In the genomic region with DNA sequence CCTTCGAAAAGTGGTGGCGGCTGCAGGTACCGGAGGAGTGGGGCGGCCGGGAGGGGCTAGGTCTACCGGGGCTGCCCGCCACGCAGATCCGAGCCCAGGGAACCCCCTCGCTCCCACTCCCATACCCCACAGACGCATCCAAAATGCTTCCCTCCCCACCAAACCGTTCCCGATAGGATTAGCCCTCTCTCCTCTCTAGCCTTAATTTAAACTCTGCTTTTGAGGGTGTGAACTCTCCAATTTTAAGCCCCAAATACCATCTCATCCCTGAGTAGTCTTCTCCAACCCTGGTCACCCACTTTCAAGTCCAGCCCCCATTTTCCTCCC, we compare ENCODE assay signal across 8 cellular contexts. TPM values are rescaled to one million over a fixed set of nuclear protein-coding genes. Genes with fewer than 3 reads are reported as not detected.
DNase-seq lines count a peak whose midpoint lies in the region; ATAC-seq, FAIRE-seq and TF ChIP-seq lines count a peak whose summit lies in the region.

No MANE protein-coding gene starts in this region.

- no peaks in the 10 kb centered on the region for H3K27me3 Mint-ChIP-seq in Calu3 (ENCODE audit: unreplicated experiment)

- H3K4me1 Mint-ChIP-seq in Calu3 (ENCODE audit: low read depth, unreplicated experiment), result peaks cover 8% of the 10 kb centered on the region

- CTCF ChIA-PET in Calu3 (lab: Charles Lee), result no interaction called here

- H3K4me1 ChIP-seq in SJSA1 (replicated peaks) (peaks cover 14% of the 10 kb centered on the region), fibroblast of lung (ENCODE audit: control insufficient read depth, extremely low read depth, insufficient read depth, low read length) (no peaks in the 10 kb centered on the region), trophoblast cell (ENCODE audit: control insufficient read depth in 1 of 2, insufficient read depth in 2 of 2, low read length in 2 of 2) (peaks cover 14 to 16% of the 10 kb centered on the region in 2 experiments)

- H2BK5ac ChIP-seq in trophoblast cell (ENCODE audit: low read depth, low read length, poor library complexity), result no peak overlapping the region

- peaks cover 46% of the 10 kb centered on the region for H3K36me3 Mint-ChIP-seq in Calu3 (ENCODE audit: insufficient read depth, unreplicated experiment)

- no peak for ATAC-seq in sciatic nerve

- no peak overlapping the region for H2AK5ac ChIP-seq in trophoblast cell (ENCODE audit: low read length)

- H3K27ac ChIP-seq in SJSA1, result no peak overlapping the region
- no peak overlapping the region for H3K27ac ChIP-seq in fibroblast of lung (ENCODE audit: insufficient read depth, low read length)
- no peak overlapping the region for H3K27ac ChIP-seq in trophoblast cell (ENCODE audit: low read depth, low read length)

- BruUV-seq in Calu3 (replicated peaks; lab: Mats Ljungman, UMichigan), result no TSS peak

- no peaks in the 10 kb centered on the region for H3K9me3 Mint-ChIP-seq in Calu3 (ENCODE audit: low read depth, unreplicated experiment)

- H3K4me3 ChIP-seq in SJSA1, result peak overlapping the region; percentile 69
- H3K4me3 ChIP-seq in fibroblast of lung (replicated peaks in 1 of 4; ENCODE audit: control extremely low read depth in 1 of 4, insufficient read depth in 1 of 4, low read depth in 3 of 4, low read length in 4 of 4), result peak overlapping the region in 3 of 4 experiments; percentile 67 to 86 (median 72)
- peak overlapping the region; percentile 61 for H3K4me3 ChIP-seq in trophoblast cell (ENCODE audit: low read depth, low read length)

- H2BK12ac ChIP-seq in trophoblast cell (ENCODE audit: low read length), result no peak overlapping the region

- no peak overlapping the region for H4K91ac ChIP-seq in trophoblast cell (ENCODE audit: low read depth, low read length)

- intact Hi-C loops in Calu3 (cut with micrococcal nuclease; ENCODE audit: unreplicated experiment) (no loop called here), sciatic nerve (cut with DNase I) (no loop called here)

- H3K9me3 ChIP-seq in SJSA1 (replicated peaks), result peaks cover 3% of the 10 kb centered on the region; the same call in 1 of the 2 replicates
- no peaks in the 10 kb centered on the region for H3K9me3 ChIP-seq in fibroblast of lung (ENCODE audit: control insufficient read depth, insufficient read depth, low read depth, low read length)
- peaks cover 15% of the 10 kb centered on the region for H3K9me3 ChIP-seq in trophoblast cell (ENCODE audit: insufficient read depth, low read depth, low read length)

- H3K27me3 ChIP-seq in SJSA1 (replicated peaks) (peaks cover 29% of the 10 kb centered on the region), fibroblast of lung (ENCODE audit: control insufficient read depth, insufficient read depth, low read length) (peaks cover 33% of the 10 kb centered on the region), trophoblast cell (ENCODE audit: insufficient read depth, low read length) (peaks cover 38% of the 10 kb centered on the region)

- no peak overlapping the region for H4K12ac ChIP-seq in trophoblast cell (ENCODE audit: low read depth, low read length)

- no peaks in the 10 kb centered on the region for H3K79me1 ChIP-seq in trophoblast cell (ENCODE audit: low read length)

- H2AFZ ChIP-seq in fibroblast of lung (ENCODE audit: low read length), result no peak overlapping the region
- peak overlapping the region; percentile 44 for H2AFZ ChIP-seq in trophoblast cell (ENCODE audit: insufficient read depth, low read length, poor library complexity)

- no peak overlapping the region for H3K4ac ChIP-seq in trophoblast cell (ENCODE audit: low read depth, low read length)

- no peaks in the 10 kb centered on the region for H4K20me1 ChIP-seq in fibroblast of lung (ENCODE audit: control insufficient read depth, extremely low read depth, insufficient read depth, low read length)

- H2BK120ac ChIP-seq in trophoblast cell (ENCODE audit: insufficient read depth, low read length, poor library complexity), result no peak overlapping the region

- H3K9ac ChIP-seq in fibroblast of lung (ENCODE audit: insufficient read depth, low read length) (peak overlapping the region; percentile 51), trophoblast cell (ENCODE audit: low read length) (no peak overlapping the region)

- DNase-seq in Calu3, result no peak
- no peak for DNase-seq in SJSA1 (ENCODE audit: low read depth in 1 of 2, low spot score in 2 of 2)
- DNase-seq in fibroblast of lung (ENCODE audit: low read depth in 2 of 2), result no peak
- DNase-seq in trophoblast cell, result no peak
- DNase-seq in NCI-H1417 (lab: John Stamatoyannopoulos, UW), result no peak
- no peak for DNase-seq in sciatic nerve (ENCODE audit: low spot score)
- DNase-seq in RCC 7860 (ENCODE audit: low spot score), result no peak
- no peak for DNase-seq in foreskin melanocyte

- WGBS in trophoblast cell (ENCODE audit: extremely low coverage, insufficient coverage, insufficient read length), result no CpG with 5 or more reads among the region's 13 CpGs

- no peak overlapping the region for H4K8ac ChIP-seq in trophoblast cell (ENCODE audit: low read depth, low read length)

- H3K36me3 ChIP-seq in SJSA1 (0 out of 2 replicates have a peak, but pooled peaks cover 3% of the 10 kb centered on the region), fibroblast of lung (ENCODE audit: control insufficient read depth, insufficient read depth, low read length) (no peaks in the 10 kb centered on the region), trophoblast cell (ENCODE audit: control insufficient read depth in 1 of 2, insufficient read depth in 2 of 2, low read length in 2 of 2) (no peaks in the 10 kb centered on the region)

- H3K79me2 ChIP-seq in fibroblast of lung (ENCODE audit: control insufficient read depth, insufficient read depth, low read length), result no peaks in the 10 kb centered on the region
- no peaks in the 10 kb centered on the region for H3K79me2 ChIP-seq in trophoblast cell (ENCODE audit: control insufficient read depth, insufficient read depth, low read length, poor library complexity)

- H3K23ac ChIP-seq in trophoblast cell (ENCODE audit: low read length), result no peak overlapping the region

- peak overlapping the region; percentile 78 for H3K27ac Mint-ChIP-seq in Calu3 (ENCODE audit: unreplicated experiment)

- peak overlapping the region; percentile 77 for H3K4me3 Mint-ChIP-seq in Calu3 (ENCODE audit: low read depth, unreplicated experiment)

- H3K14ac ChIP-seq in trophoblast cell (ENCODE audit: low read length), result no peak overlapping the region

- no peak overlapping the region for H3K18ac ChIP-seq in trophoblast cell (ENCODE audit: low read length)

- TF ChIP-seq CTCF in Calu3 (IDR thresholded peaks at IDR 0.05; ENCODE audit: unreplicated experiment) (no peak), fibroblast of lung (conservative IDR thresholded peaks at IDR 0.05 in 1 of 2, IDR thresholded peaks at IDR 0.05 in 1 of 2; ENCODE audit: low read depth in 1 of 2, low read length in 2 of 2) (no peak)

- FAIRE-seq in RCC 7860 (lab: Jason Lieb, UNC), result no peak

- peak overlapping the region; percentile 72 for H3K4me2 ChIP-seq in fibroblast of lung (ENCODE audit: extremely low read depth, insufficient read depth, low read length)
- peak overlapping the region; percentile 89 for H3K4me2 ChIP-seq in trophoblast cell (ENCODE audit: low read length)

RNA-seq across cellular contexts. Expression of a gene that starts 0.3 kb away (rescaled TPM):
- total RNA-seq in Calu3 (2022) (73.1 and 77.6 TPM in 2 replicates), fibroblast of lung (0.83 and 4.1 TPM in 2 replicates), sciatic nerve (30.3 TPM)
- not detected in 2 replicates for total RNA-seq in SJSA1 (2014; rRNA removed; shearing (Covaris generic))
- 2.0 and 2.4 TPM in 2 replicates for polyA plus RNA-seq in fibroblast of lung
- polyA plus RNA-seq in fibroblast of lung (2012), result 1.8 and 2.3 TPM in 2 replicates
- polyA minus RNA-seq in fibroblast of lung (ENCODE audit: low replicate concordance), result 3.2 and 8.8 TPM in 2 replicates
- polyA plus RNA-seq in trophoblast cell (2013), result 1.4 and 2.1 TPM in 2 replicates

RNA-seq across cellular contexts. Expression of a gene that starts 0.4 kb away (rescaled TPM):
- total RNA-seq in Calu3 (2022) (2.2 and 2.5 TPM in 2 replicates), fibroblast of lung (under 0.01 and 0.51 TPM in 2 replicates), sciatic nerve (3.3 TPM)
- total RNA-seq in SJSA1 (2014; rRNA removed; shearing (Covaris generic)), result not detected in 2 replicates
- polyA plus RNA-seq in fibroblast of lung, result 0.05 and 0.11 TPM in 2 replicates
- 0.05 and 0.12 TPM in 2 replicates for polyA plus RNA-seq in fibroblast of lung (2012)
- polyA minus RNA-seq in fibroblast of lung (ENCODE audit: low replicate concordance), result 1.4 TPM in 1 of 2 replicates, not detected in the other
- 0.01 and 0.03 TPM in 2 replicates for polyA plus RNA-seq in trophoblast cell (2013)

RNA-seq across cellular contexts. Expression of a gene that starts 8.8 kb away (rescaled TPM):
- total RNA-seq in Calu3 (2022) (10.9 and 13.5 TPM in 2 replicates), fibroblast of lung (9.2 and 10.8 TPM in 2 replicates), sciatic nerve (14.3 TPM)
- total RNA-seq in SJSA1 (2014; rRNA removed; shearing (Covaris generic)), result 16.7 and 26.9 TPM in 2 replicates
- polyA plus RNA-seq in fibroblast of lung, result 29.1 and 29.6 TPM in 2 replicates
- 24.9 and 27.0 TPM in 2 replicates for polyA plus RNA-seq in fibroblast of lung (2012)
- 15.7 and 23.2 TPM in 2 replicates for polyA minus RNA-seq in fibroblast of lung (ENCODE audit: low replicate concordance)
- polyA plus RNA-seq in trophoblast cell (2013), result 20.5 and 21.8 TPM in 2 replicates

RNA-seq across cellular contexts. Expression of a gene that starts 29.6 kb away (rescaled TPM):
- total RNA-seq in Calu3 (2022), result 21.1 and 27.6 TPM in 2 replicates
- total RNA-seq in SJSA1 (2014; rRNA removed; shearing (Covaris generic)), result 2.6 and 8.2 TPM in 2 replicates
- 2.8 and 3.3 TPM in 2 replicates for total RNA-seq in fibroblast of lung
- polyA plus RNA-seq in fibroblast of lung, result 4.6 and 8.3 TPM in 2 replicates
- polyA plus RNA-seq in fibroblast of lung (2012), result 9.1 and 13.7 TPM in 2 replicates
- 19.5 and 23.8 TPM in 2 replicates for polyA minus RNA-seq in fibroblast of lung (ENCODE audit: low replicate concordance)
- 10.9 and 11.4 TPM in 2 replicates for polyA plus RNA-seq in trophoblast cell (2013)
- 107 TPM for total RNA-seq in sciatic nerve

RNA-seq across cellular contexts. Expression of a gene that starts 31.7 kb away (rescaled TPM):
- total RNA-seq in Calu3 (2022) (0.54 and 0.56 TPM in 2 replicates), fibroblast of lung (not detected in 2 replicates), sciatic nerve (not detected)
- not detected in 2 replicates for total RNA-seq in SJSA1 (2014; rRNA removed; shearing (Covaris generic))
- not detected in 2 replicates for polyA plus RNA-seq in fibroblast of lung
- polyA plus RNA-seq in fibroblast of lung (2012), result not detected in 2 replicates
- not detected in 2 replicates for polyA minus RNA-seq in fibroblast of lung (ENCODE audit: low replicate concordance)
- not detected in 2 replicates for polyA plus RNA-seq in trophoblast cell (2013)
